Comparison of ENCODE assay signal across 1 cellular context in genomic region chr2:196239622-196240587, GRCh38.
TF ChIP-seq lines count a peak whose summit lies in the region.

No MANE protein-coding gene starts in this region.

TF ChIP-seq in endothelial cell of umbilical vein, 7 proteins besides CTCF, POLR2A, EP300 and RAD21 (continued from another document):
- TF ChIP-seq GATA2 (IDR thresholded peaks at IDR 0.05; ENCODE audit: insufficient read depth, insufficient read length, low read depth, low read length) (peak; percentile 87), MAX (IDR thresholded peaks at IDR 0.05; ENCODE audit: insufficient read depth, insufficient read length) (no peak), FOS (IDR thresholded peaks at IDR 0.05; ENCODE audit: borderline replicate concordance, insufficient read depth, low read length) (peak; percentile 71), POLR2AphosphoS5 (IDR thresholded peaks at IDR 0.05; ENCODE audit: insufficient read depth, low read depth, low read length) (peak; percentile 59), EZH2 (IDR thresholded peaks at IDR 0.05; ENCODE audit: borderline replicate concordance, low read depth, low read length, severe bottlenecking) (no peak)
